In the genomic region with DNA sequence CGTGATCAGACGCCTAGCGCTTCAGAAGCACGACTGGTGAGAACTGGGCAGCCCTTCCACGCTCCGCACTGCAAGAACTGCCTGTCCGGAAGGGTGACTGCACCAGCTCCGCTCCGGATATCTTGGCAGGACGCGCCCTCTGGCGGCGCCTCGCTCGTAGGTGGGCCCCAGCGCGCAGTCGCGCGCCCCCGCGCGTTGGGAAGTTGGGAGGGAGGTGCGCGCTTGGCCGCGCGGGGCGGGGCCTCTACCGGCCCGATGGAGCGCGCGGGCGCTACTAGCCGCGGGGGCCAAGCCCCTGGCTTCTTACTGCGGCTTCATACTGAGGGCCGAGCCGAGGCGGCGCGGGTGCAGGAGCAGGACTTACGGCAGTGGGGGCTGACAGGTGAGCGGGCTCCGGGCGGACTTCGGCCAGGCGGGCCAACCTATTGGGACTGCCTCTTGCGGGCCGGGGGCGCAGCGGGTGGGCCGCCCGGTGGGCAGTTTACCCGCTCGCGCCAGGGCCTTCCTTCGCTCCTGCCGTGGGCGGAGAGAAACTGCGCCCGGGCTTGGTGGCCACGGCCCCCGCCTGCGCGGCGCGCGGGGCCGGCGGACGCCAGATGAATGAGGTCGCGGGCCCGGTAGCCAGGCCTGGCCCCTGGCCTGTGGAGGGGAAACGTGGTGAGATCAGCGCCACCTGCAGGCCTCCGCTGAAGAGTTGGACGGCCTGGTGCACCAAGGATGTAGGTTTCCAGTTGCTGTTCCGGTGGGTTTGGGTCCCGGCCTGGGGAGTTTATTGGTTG, we compare ENCODE assay signal across 8 cellular contexts. TPM values are rescaled to one million over a fixed set of nuclear protein-coding genes. Genes with fewer than 3 reads are reported as not detected.
DNase-seq lines count a peak whose midpoint lies in the region; ATAC-seq, FAIRE-seq and TF ChIP-seq lines count a peak whose summit lies in the region.

TSS of gene CHD1L (plus strand) at position 236 of the 779 bp plus-strand sequence. CDS start at position 256, 20 bp downstream.

- peak; percentile 89 for TF ChIP-seq CTCF in GM12865 (IDR thresholded peaks at IDR 0.05; ENCODE audit: insufficient read depth, low read depth, low read length, missing control alignments)
- peak; percentile 69 to 92 (median 76) for TF ChIP-seq CTCF in pancreas (IDR thresholded peaks at IDR 0.05)
- TF ChIP-seq CTCF in tibial artery (IDR thresholded peaks at IDR 0.05) = peak; percentile 88 to 90

- H3K27ac ChIP-seq in pancreas (peak within 1 kb of the TSS; percentile 39 to 88 (median 74)), tibial artery (peak within 1 kb of the TSS; percentile 97 to 99)

- peaks cover 39% of the 10 kb centered on the region for H3K4me1 Mint-ChIP-seq in activated naive CD8-positive, alpha-beta T cell treated with anti-CD3 and anti-CD28 coated beads for 36 hours

- H3K4me3 ChIP-seq in GM12865 (ENCODE audit: low read depth, low read length) (peak within 1 kb of the TSS; percentile 84), pancreas (peak within 1 kb of the TSS; percentile 33 to 97 (median 74)), tibial artery (peak within 1 kb of the TSS; percentile 98 to 99)

- H3K36me3 Mint-ChIP-seq in activated naive CD8-positive, alpha-beta T cell treated with anti-CD3 and anti-CD28 coated beads for 36 hours = peaks cover 28% of the 10 kb centered on the region

- H3K9me3 Mint-ChIP-seq in activated naive CD8-positive, alpha-beta T cell treated with anti-CD3 and anti-CD28 coated beads for 36 hours = no peaks in the 10 kb centered on the region

- peak within 1 kb of the TSS; percentile 83 for H3K27ac Mint-ChIP-seq in activated naive CD8-positive, alpha-beta T cell treated with anti-CD3 and anti-CD28 coated beads for 36 hours

- H3K27me3 ChIP-seq in pancreas (no peaks in the 10 kb centered on the region), tibial artery (no peaks in the 10 kb centered on the region)

- H3K4me3 Mint-ChIP-seq in activated naive CD8-positive, alpha-beta T cell treated with anti-CD3 and anti-CD28 coated beads for 36 hours = peak within 1 kb of the TSS; percentile 93

- intact Hi-C loops in Right ventricle myocardium inferior (cut with DNase I) (loop anchor here (1.0 kb wide), 1 partner anchor 70 kb away; the partner anchor contains the start of gene PRKAB2), pancreas (cut with DNase I) (loop anchor here in 1 of 3 donors (2.0 kb wide), 1 partner anchor 70 kb away; the partner anchor contains the start of gene PRKAB2), tibial artery (cut with DNase I; ENCODE audit: low total_unique reads) (loop anchor here (1.0 kb wide), 1 partner anchor 70 kb away; the partner anchor contains the start of gene PRKAB2)

- H3K27me3 Mint-ChIP-seq in activated naive CD8-positive, alpha-beta T cell treated with anti-CD3 and anti-CD28 coated beads for 36 hours = peaks cover 4% of the 10 kb centered on the region

- FAIRE-seq in pancreas (lab: Jason Lieb, UNC) = no peak

- no peaks in the 10 kb centered on the region for H3K9me3 ChIP-seq in pancreas
- H3K9me3 ChIP-seq in tibial artery = no peaks in the 10 kb centered on the region

- H3K4me1 ChIP-seq in pancreas (peaks cover 12 to 37% (median 35%) of the 10 kb centered on the region in 3 donors), tibial artery (peaks cover 0 to 37% (median 9%) of the 10 kb centered on the region in 4 donors)

- ATAC-seq in HG02642 (IDR thresholded peaks at IDR 0.05; ENCODE audit: poor library complexity, unreplicated experiment) = peak; percentile 92
- peak; percentile 99 for ATAC-seq in Right ventricle myocardium inferior
- peak; percentile 93 to 96 (median 94) for ATAC-seq in pancreas

- no peaks in the 10 kb centered on the region for H3K36me3 ChIP-seq in pancreas
- no peaks in the 10 kb centered on the region for H3K36me3 ChIP-seq in tibial artery

- 0% methylated on average over 74 to 82 of the region's 82 CpGs for whole genome bisulfite sequencing in pancreas, 2 donors

- DNase-seq in GM12865 (ENCODE audit: low read depth) (peak; percentile 98), NCI-H1105 (lab: John Stamatoyannopoulos, UW) (peak; percentile 92), SKM-1 treated with dmso at 0.1 percent for 144 hours (lab: John Stamatoyannopoulos, UW; ENCODE audit: unreplicated experiment) (peak; percentile 98), Right ventricle myocardium inferior (ENCODE audit: missing footprints) (peak; percentile 99), pancreas (peak; percentile 94 to 98 (median 96)), tibial artery (peak; percentile 95 to 98)
- peak; percentile 95 for DNase-seq in activated naive CD8-positive, alpha-beta T cell treated with anti-CD3 and anti-CD28 coated beads for 36 hours

RNA-seq across cellular contexts. Expression of gene CHD1L, which starts in this region (rescaled TPM):
- 10 to 100 TPM; 65.9 to 70.0 TPM for total RNA-seq in activated naive CD8-positive, alpha-beta T cell treated with anti-CD3 and anti-CD28 coated beads for 36 hours
- 8.3 TPM for total RNA-seq in Right ventricle myocardium inferior
- 10 to 100 TPM in 4 of 6 donors, 1 to 10 TPM in 2; 6.6 to 17.0 (median 11.8) TPM for total RNA-seq in pancreas
- polyA plus RNA-seq in pancreas = 10 to 100 TPM; 10.4 to 15.2 TPM

Comparison
In these comparisons a context has a peak if more than half of its experiments do, and no peak if none do; other contexts are left out.
1. Peak in every context shown above with its lines: DNase-seq, ATAC-seq, H3K4me3 ChIP-seq and H3K27ac ChIP-seq.